19 cellular contexts compared by ENCODE assay signal in genomic region chr21:38852278-38852677, GRCh38. TPM values are rescaled to one million over a fixed set of nuclear protein-coding genes. Genes with fewer than 3 reads are reported as not detected.
A peak's percentile ranks its signal among the peaks of the same experiment; 100 is the strongest.
DNase-seq lines count a peak whose midpoint lies in the region; ATAC-seq, FAIRE-seq and TF ChIP-seq lines count a peak whose summit lies in the region.
"Had no signal": no experiment of that assay in that cellular context is flagged by ENCODE, and none has a peak within 500 bp of the region (broad histone marks: within the 10 kb centered on the region; RNA-seq: fewer than 3 reads in every experiment).

No MANE protein-coding gene starts in this region.

- no peaks in the 10 kb centered on the region for H3K27me3 ChIP-seq in MG63
- no peaks in the 10 kb centered on the region for H3K27me3 ChIP-seq in astrocyte (ENCODE audit: insufficient read depth, low read length)
- H3K27me3 ChIP-seq: BE2C had no signal

- H3K36me3 Mint-ChIP-seq in astrocyte (ENCODE audit: low read depth, unreplicated experiment) (peaks cover 1% of the 10 kb centered on the region), nephron (ENCODE audit: low read depth) (no peaks in the 10 kb centered on the region)
- no peaks in the 10 kb centered on the region for H3K36me3 Mint-ChIP-seq in stimulated activated naive B cell treated with anti-CD40 and anti-IgM and Interleukin-4, amounts not matched to agents 10 μg/mL and 1 μg/mL and 100 μg/mL, for 72 hours
- H3K36me3 Mint-ChIP-seq: CD8-positive, alpha-beta memory T cell had no signal

- no peak for TF ChIP-seq CTCF in astrocyte (IDR thresholded peaks at IDR 0.05; ENCODE audit: insufficient read depth, low read depth, low read length)
- no peak for TF ChIP-seq CTCF in nephron (IDR thresholded peaks at IDR 0.05; ENCODE audit: unreplicated experiment in 3 of 3)
- TF ChIP-seq CTCF in foreskin fibroblast (IDR thresholded peaks at IDR 0.05; ENCODE audit: low read depth, low read length), result no peak

- H2AFZ ChIP-seq in astrocyte (ENCODE audit: low read depth, low read length), result no peak overlapping the region

- DNase-seq in MG63 (peak; percentile 39), astrocyte (ENCODE audit: low read depth) (peak; percentile 23), epithelial cell of prostate (ENCODE audit: low read depth, low spot score) (no peak), globus pallidus (ENCODE audit: low spot score) (no peak), T-helper 1 cell (no peak), foreskin fibroblast (no peak)
- DNase-seq in stimulated activated naive B cell treated with anti-CD40 and anti-IgM and Interleukin-4, amounts not matched to agents 10 μg/mL and 1 μg/mL and 100 μg/mL, for 72 hours, result no peak
- DNase-seq: BE2C; CD8-positive, alpha-beta memory T cell; HFFc6; MM.1S; NCI-H1105 treated with DMSO at 0.1 percent for 48 hours; NCI-H187 treated with DMSO at 0.1 percent for 48 hours; NCI-H2171; NCI-H774; SHP77 had no signal

- H3K9me3 Mint-ChIP-seq in astrocyte (ENCODE audit: unreplicated experiment), result peaks cover 16% of the 10 kb centered on the region
- peaks cover 5% of the 10 kb centered on the region for H3K9me3 Mint-ChIP-seq in nephron
- H3K9me3 Mint-ChIP-seq in stimulated activated naive B cell treated with anti-CD40 and anti-IgM and Interleukin-4, amounts not matched to agents 10 μg/mL and 1 μg/mL and 100 μg/mL, for 72 hours, result no peaks in the 10 kb centered on the region
- H3K9me3 Mint-ChIP-seq: CD8-positive, alpha-beta memory T cell had no signal

- H3K4me3 Mint-ChIP-seq in astrocyte (ENCODE audit: unreplicated experiment), result no peak overlapping the region
- H3K4me3 Mint-ChIP-seq in nephron, result no peak overlapping the region
- no peak overlapping the region for H3K4me3 Mint-ChIP-seq in stimulated activated naive B cell treated with anti-CD40 and anti-IgM and Interleukin-4, amounts not matched to agents 10 μg/mL and 1 μg/mL and 100 μg/mL, for 72 hours
- H3K4me3 Mint-ChIP-seq: CD8-positive, alpha-beta memory T cell; HFFc6 had no signal

- H3K27ac Mint-ChIP-seq in astrocyte (ENCODE audit: unreplicated experiment) (no peak overlapping the region), nephron (peak overlapping the region in 2 of 3 experiments; percentile 17 to 20)
- no peak overlapping the region for H3K27ac Mint-ChIP-seq in stimulated activated naive B cell treated with anti-CD40 and anti-IgM and Interleukin-4, amounts not matched to agents 10 μg/mL and 1 μg/mL and 100 μg/mL, for 72 hours
- H3K27ac Mint-ChIP-seq: HFFc6 had no signal

- H3K9ac ChIP-seq in astrocyte (ENCODE audit: low read length), result no peak overlapping the region
- H3K9ac ChIP-seq: KMS-11 had no signal

- ATAC-seq in stimulated activated naive B cell treated with anti-CD40 and anti-IgM and Interleukin-4, amounts not matched to agents 10 μg/mL and 1 μg/mL and 100 μg/mL, for 72 hours (replicated peaks), result no peak
- ATAC-seq: Panc1 had no signal

- peaks cover 25% of the 10 kb centered on the region for H3K4me1 ChIP-seq in astrocyte (ENCODE audit: insufficient read depth, low read length)

- H3K4me1 Mint-ChIP-seq in astrocyte (ENCODE audit: low read depth, unreplicated experiment) (peaks cover 12% of the 10 kb centered on the region), nephron (peaks cover 42% of the 10 kb centered on the region)
- H3K4me1 Mint-ChIP-seq in stimulated activated naive B cell treated with anti-CD40 and anti-IgM and Interleukin-4, amounts not matched to agents 10 μg/mL and 1 μg/mL and 100 μg/mL, for 72 hours, result peaks cover 6 to 7% of the 10 kb centered on the region in 2 donors
- H3K4me1 Mint-ChIP-seq: CD8-positive, alpha-beta memory T cell had no signal

- FAIRE-seq in astrocyte (lab: Jason Lieb, UNC), result no peak

- H3K9me3 ChIP-seq in MG63, result peaks cover 13% of the 10 kb centered on the region; the same call in 1 of the 2 replicates
- peaks cover 4% of the 10 kb centered on the region for H3K9me3 ChIP-seq in astrocyte (ENCODE audit: insufficient read depth, low read depth, low read length)
- H3K9me3 ChIP-seq: BE2C had no signal

- no peaks in the 10 kb centered on the region for H3K79me2 ChIP-seq in astrocyte (ENCODE audit: insufficient read depth, low read length)

- H3K4me3 ChIP-seq in MG63, result no peak overlapping the region
- no peak overlapping the region for H3K4me3 ChIP-seq in astrocyte (ENCODE audit: insufficient read depth, low read depth, low read length)
- no peak overlapping the region for H3K4me3 ChIP-seq in foreskin fibroblast (ENCODE audit: low read depth in 1 of 2, low read length in 2 of 2)

- H3K27me3 Mint-ChIP-seq in astrocyte (ENCODE audit: low read depth, unreplicated experiment) (no peaks in the 10 kb centered on the region), nephron (ENCODE audit: low read depth) (peaks cover 5% of the 10 kb centered on the region)
- H3K27me3 Mint-ChIP-seq in stimulated activated naive B cell treated with anti-CD40 and anti-IgM and Interleukin-4, amounts not matched to agents 10 μg/mL and 1 μg/mL and 100 μg/mL, for 72 hours, result peaks cover 63 to 73% of the 10 kb centered on the region in 2 donors

- no peaks in the 10 kb centered on the region for H4K20me1 ChIP-seq in astrocyte (ENCODE audit: insufficient read depth, low read length)

- H3K36me3 ChIP-seq in MG63, result no peaks in the 10 kb centered on the region
- H3K36me3 ChIP-seq in astrocyte (ENCODE audit: insufficient read depth, low read length), result no peaks in the 10 kb centered on the region
- H3K36me3 ChIP-seq: BE2C had no signal

- H3K4me2 ChIP-seq in astrocyte (ENCODE audit: low read length), result no peak overlapping the region
- H3K4me2 ChIP-seq: KMS-11 had no signal

- H3K27ac ChIP-seq in astrocyte (ENCODE audit: low read depth, low read length), result no peak overlapping the region
- peak overlapping the region; percentile 85 for H3K27ac ChIP-seq in epithelial cell of prostate
- H3K27ac ChIP-seq: KMS-11 had no signal

RNA-seq across cellular contexts. Expression of gene ETS2, which starts 46.5 kb away (rescaled TPM):
- total RNA-seq in MG63 (2014; rRNA removed; shearing (Covaris generic); ENCODE audit: low replicate concordance), result 12.6 and 12.7 TPM in 2 replicates
- total RNA-seq in astrocyte, result 37.0 and 40.3 TPM in 2 replicates

Comparison
In these comparisons a context has a peak if more than half of its experiments do, and no peak if none do; other contexts are left out.
1. DNase-seq: peak in MG63 (single experiment) and astrocyte (single experiment); none in epithelial cell of prostate (single experiment), globus pallidus (single experiment), T-helper 1 cell (0 of 5), stimulated activated naive B cell treated with anti-CD40 and anti-IgM and Interleukin-4, amounts not matched to agents 10 μg/mL and 1 μg/mL and 100 μg/mL, for 72 hours (single experiment) and foreskin fibroblast (0 of 2).
2. H3K27ac Mint-ChIP-seq: peak in nephron (2 of 3); none in astrocyte (single experiment) and stimulated activated naive B cell treated with anti-CD40 and anti-IgM and Interleukin-4, amounts not matched to agents 10 μg/mL and 1 μg/mL and 100 μg/mL, for 72 hours (single experiment).